In the genomic region with DNA sequence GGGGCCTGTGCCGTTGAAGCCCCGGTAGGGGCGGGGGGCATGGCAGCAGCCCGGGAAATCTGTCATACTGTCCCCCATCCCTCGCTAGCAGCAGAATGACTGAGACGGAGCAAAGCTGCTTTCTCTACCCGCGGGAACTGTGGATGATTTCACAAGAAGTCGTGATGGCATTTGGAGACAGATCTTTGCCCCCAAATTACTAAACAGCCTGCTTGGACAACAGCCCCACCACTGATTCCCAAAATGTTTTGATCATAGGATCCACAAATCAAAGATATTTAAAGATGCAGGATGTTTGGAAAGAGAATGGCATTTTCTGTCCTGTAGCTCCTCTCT, we compare ENCODE assay signal across 10 cellular contexts.
DNase-seq lines count a peak whose midpoint lies in the region; ATAC-seq, FAIRE-seq and TF ChIP-seq lines count a peak whose summit lies in the region.
"Had no signal": no experiment of that assay in that cellular context is flagged by ENCODE, and none has a peak within 500 bp of the region (broad histone marks: within the 10 kb centered on the region; RNA-seq: fewer than 3 reads in every experiment).

No MANE protein-coding gene starts in this region.

- H3K27me3 ChIP-seq in astrocyte (ENCODE audit: insufficient read depth, low read length): no peaks in the 10 kb centered on the region
- H3K27me3 ChIP-seq in hepatocyte: peaks cover 3% of the 10 kb centered on the region
- H3K27me3 ChIP-seq in prostate gland (replicated peaks; ENCODE audit: insufficient read depth): no peaks in the 10 kb centered on the region

- WGBS in hepatocyte (ENCODE audit: low lambda C conversion rate, missing lambda C conversion rate): 5% methylated on average over 9 of the region's 9 CpGs
- WGBS in prostate gland: 4% methylated on average over 9 of the region's 9 CpGs

- H3K9me3 Mint-ChIP-seq in astrocyte (ENCODE audit: unreplicated experiment): peaks cover 8% of the 10 kb centered on the region

- no peak for TF ChIP-seq POLR2A in prostate gland (IDR thresholded peaks at IDR 0.05)

- no peaks in the 10 kb centered on the region for H3K79me2 ChIP-seq in astrocyte (ENCODE audit: insufficient read depth, low read length)
- H3K79me2 ChIP-seq in hepatocyte: no peaks in the 10 kb centered on the region

- H3K36me3 Mint-ChIP-seq in astrocyte (ENCODE audit: low read depth, unreplicated experiment): peaks cover 15% of the 10 kb centered on the region

- H3K9ac ChIP-seq in ES-I3 (ENCODE audit: low read depth, low read length) (peak overlapping the region; percentile 73), astrocyte (ENCODE audit: low read length) (peak overlapping the region; percentile 83)

- H2AFZ ChIP-seq in astrocyte (ENCODE audit: low read depth, low read length): peak overlapping the region; percentile 95
- H2AFZ ChIP-seq in hepatocyte: peak overlapping the region; percentile 92

- H3K9me2 ChIP-seq in hepatocyte (replicated peaks; ENCODE audit: insufficient read depth): no peaks in the 10 kb centered on the region

- ATAC-seq in GM21515 (IDR thresholded peaks at IDR 0.05; ENCODE audit: unreplicated experiment): no peak

- no peaks in the 10 kb centered on the region for H3K27me3 Mint-ChIP-seq in astrocyte (ENCODE audit: low read depth, unreplicated experiment)

- peak overlapping the region; percentile 95 for H3K4me3 Mint-ChIP-seq in astrocyte (ENCODE audit: unreplicated experiment)

- H3K4me3 ChIP-seq in astrocyte (ENCODE audit: insufficient read depth, low read depth, low read length): peak overlapping the region; percentile 81
- peak overlapping the region; percentile 62 for H3K4me3 ChIP-seq in hepatocyte
- peak overlapping the region; percentile 48 to 51 for H3K4me3 ChIP-seq in prostate gland

- intact Hi-C loops in prostate gland (cut with DNase I): no loop called here

- H3K36me3 ChIP-seq in ES-I3 (ENCODE audit: insufficient read depth, low read length): no peaks in the 10 kb centered on the region
- H3K36me3 ChIP-seq in astrocyte (ENCODE audit: insufficient read depth, low read length): no peaks in the 10 kb centered on the region
- H3K36me3 ChIP-seq in hepatocyte (replicated peaks; ENCODE audit: insufficient read depth, low read depth): no peaks in the 10 kb centered on the region
- H3K36me3 ChIP-seq in prostate gland: no peaks in the 10 kb centered on the region

- DNase-seq in astrocyte (ENCODE audit: low read depth): no peak
- no peak for DNase-seq in hepatocyte (ENCODE audit: low spot score)
- no peak for DNase-seq in prostate gland (ENCODE audit: low spot score)
- DNase-seq in NCI-H128 (lab: John Stamatoyannopoulos, UW; ENCODE audit: unreplicated experiment): no peak
- no peak for DNase-seq in mucosa of gallbladder (ENCODE audit: low spot score)
- DNase-seq in occipital lobe (lab: John Stamatoyannopoulos, UW): no peak
- DNase-seq: stimulated activated CD4-positive, alpha-beta T cell treated with anti-CD3 and anti-CD28 coated beads, Interleukin-4, amount 100 ng/mL, for 24 hours had no signal

- H4K20me1 ChIP-seq in astrocyte (ENCODE audit: insufficient read depth, low read length) (no peaks in the 10 kb centered on the region), hepatocyte (ENCODE audit: insufficient read depth, poor library complexity, severe bottlenecking) (no peaks in the 10 kb centered on the region)

- TF ChIP-seq CTCF in astrocyte (IDR thresholded peaks at IDR 0.05; ENCODE audit: insufficient read depth, low read depth, low read length) (peak; percentile 0), hepatocyte (IDR thresholded peaks at IDR 0.05; ENCODE audit: poor library complexity) (no peak), prostate gland (IDR thresholded peaks at IDR 0.05) (no peak)

- peak overlapping the region; percentile 64 for H3K27ac Mint-ChIP-seq in astrocyte (ENCODE audit: unreplicated experiment)
- H3K27ac Mint-ChIP-seq: T-helper 2 cell treated with Interferon-gamma antibody and Interleukin-4, amounts not matched to agents 5 μg/mL and 100 μg/mL, for 36 hours had no signal

- H3K4me1 ChIP-seq in ES-I3 (ENCODE audit: insufficient read depth, low read length) (peaks cover 25% of the 10 kb centered on the region), astrocyte (ENCODE audit: insufficient read depth, low read length) (peaks cover 21% of the 10 kb centered on the region), hepatocyte (ENCODE audit: insufficient read depth) (peaks cover 7% of the 10 kb centered on the region), prostate gland (replicated peaks) (no peaks in the 10 kb centered on the region)

- peaks cover 4% of the 10 kb centered on the region for H3K9me3 ChIP-seq in ES-I3 (ENCODE audit: control insufficient read depth, insufficient read depth, low read length)
- peaks cover 4% of the 10 kb centered on the region for H3K9me3 ChIP-seq in astrocyte (ENCODE audit: insufficient read depth, low read depth, low read length)
- H3K9me3 ChIP-seq in hepatocyte (ENCODE audit: low read depth): no peaks in the 10 kb centered on the region
- H3K9me3 ChIP-seq in prostate gland: no peaks in the 10 kb centered on the region

- no peak overlapping the region for H3K27ac ChIP-seq in astrocyte (ENCODE audit: low read depth, low read length)
- no peak overlapping the region for H3K27ac ChIP-seq in hepatocyte
- H3K27ac ChIP-seq in prostate gland: peak overlapping the region; percentile 56 to 74

- no peak for FAIRE-seq in astrocyte (lab: Jason Lieb, UNC)

- peaks cover 10% of the 10 kb centered on the region for H3K4me1 Mint-ChIP-seq in astrocyte (ENCODE audit: low read depth, unreplicated experiment)

- H3K4me2 ChIP-seq in astrocyte (ENCODE audit: low read length) (peak overlapping the region; percentile 100), hepatocyte (peak overlapping the region; percentile 95)

Comparison
In these comparisons a context has a peak if more than half of its experiments do, and no peak if none do; other contexts are left out.
1. H3K27ac ChIP-seq: peak in prostate gland (2 of 2); none in astrocyte (single experiment) and hepatocyte (single experiment).
2. Peak in every context shown above with its lines, with median percentiles within 50 percentile points of each other: H3K4me3 ChIP-seq.